ENCODE assay signal across 2 cellular contexts in the genomic region with DNA sequence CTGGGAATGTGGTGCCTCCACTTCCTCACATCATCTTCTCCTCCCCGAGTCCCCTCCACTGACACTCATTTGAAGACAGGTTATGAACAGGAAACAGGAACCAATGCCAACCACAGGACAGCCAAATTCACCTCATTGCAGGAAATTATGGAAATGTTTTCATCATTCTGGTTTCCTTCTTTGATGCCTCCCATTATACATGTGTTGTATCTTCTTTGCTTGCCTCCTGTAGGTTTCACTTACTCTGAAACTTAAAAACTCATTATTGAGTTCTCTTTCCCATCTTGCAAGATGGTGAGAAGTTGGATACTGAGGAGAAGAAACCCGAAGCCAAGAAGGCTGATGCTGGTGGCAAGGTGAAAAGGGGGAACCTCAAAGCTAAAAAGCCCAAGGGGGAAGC.
TF ChIP-seq lines count a peak whose summit lies in the region.

No MANE protein-coding gene starts in this region.

TF ChIP-seq in IMR-90, 13 proteins besides CTCF, POLR2A, EP300 and RAD21:
- no peak for TF ChIP-seq RFX5 (IDR thresholded peaks at IDR 0.05; ENCODE audit: low read depth, low read length)
- TF ChIP-seq BHLHE40 (IDR thresholded peaks at IDR 0.05; ENCODE audit: low read depth, low read length) = no peak
- TF ChIP-seq NFE2L2 (IDR thresholded peaks at IDR 0.05; ENCODE audit: low read depth, low read length) = no peak
- no peak for TF ChIP-seq CHD1 (IDR thresholded peaks at IDR 0.05; ENCODE audit: low read depth, low read length)
- TF ChIP-seq RCOR1 (IDR thresholded peaks at IDR 0.05; ENCODE audit: insufficient replicate concordance, low read length) = no peak
- no peak for TF ChIP-seq SMC3 (IDR thresholded peaks at IDR 0.05; ENCODE audit: low read depth, low read length)
- no peak for TF ChIP-seq MAZ (IDR thresholded peaks at IDR 0.05; ENCODE audit: borderline replicate concordance, low read depth, low read length)
- TF ChIP-seq, protein P1, sequence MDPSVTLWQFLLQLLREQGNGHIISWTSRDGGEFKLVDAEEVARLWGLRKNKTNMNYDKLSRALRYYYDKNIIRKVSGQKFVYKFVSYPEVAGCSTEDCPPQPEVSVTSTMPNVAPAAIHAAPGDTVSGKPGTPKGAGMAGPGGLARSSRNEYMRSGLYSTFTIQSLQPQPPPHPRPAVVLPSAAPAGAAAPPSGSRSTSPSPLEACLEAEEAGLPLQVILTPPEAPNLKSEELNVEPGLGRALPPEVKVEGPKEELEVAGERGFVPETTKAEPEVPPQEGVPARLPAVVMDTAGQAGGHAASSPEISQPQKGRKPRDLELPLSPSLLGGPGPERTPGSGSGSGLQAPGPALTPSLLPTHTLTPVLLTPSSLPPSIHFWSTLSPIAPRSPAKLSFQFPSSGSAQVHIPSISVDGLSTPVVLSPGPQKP (IDR thresholded peaks at IDR 0.05; ENCODE audit: borderline replicate concordance, low read depth, low read length) = no peak
- no peak for TF ChIP-seq MXI1 (IDR thresholded peaks at IDR 0.05; ENCODE audit: borderline replicate concordance, low read depth, low read length)
- TF ChIP-seq MAFK (IDR thresholded peaks at IDR 0.05; ENCODE audit: low read depth, low read length) = no peak

TF ChIP-seq in SK-N-SH treated with all-trans-retinoic acid at 6 μM for 48 hours, 23 proteins besides CTCF, POLR2A, EP300 and RAD21:
- TF ChIP-seq ZC3H10 (CRISPR knock-in tag; IDR thresholded peaks at IDR 0.05) (no peak), GLIS3 (CRISPR knock-in tag; IDR thresholded peaks at IDR 0.05) (no peak), ZNF565 (CRISPR knock-in tag; conservative IDR thresholded peaks at IDR 0.05; ENCODE audit: low read depth) (no peak), PPARA (CRISPR knock-in tag; IDR thresholded peaks at IDR 0.05; ENCODE audit: borderline replicate concordance) (no peak)
- TF ChIP-seq, protein P2, sequence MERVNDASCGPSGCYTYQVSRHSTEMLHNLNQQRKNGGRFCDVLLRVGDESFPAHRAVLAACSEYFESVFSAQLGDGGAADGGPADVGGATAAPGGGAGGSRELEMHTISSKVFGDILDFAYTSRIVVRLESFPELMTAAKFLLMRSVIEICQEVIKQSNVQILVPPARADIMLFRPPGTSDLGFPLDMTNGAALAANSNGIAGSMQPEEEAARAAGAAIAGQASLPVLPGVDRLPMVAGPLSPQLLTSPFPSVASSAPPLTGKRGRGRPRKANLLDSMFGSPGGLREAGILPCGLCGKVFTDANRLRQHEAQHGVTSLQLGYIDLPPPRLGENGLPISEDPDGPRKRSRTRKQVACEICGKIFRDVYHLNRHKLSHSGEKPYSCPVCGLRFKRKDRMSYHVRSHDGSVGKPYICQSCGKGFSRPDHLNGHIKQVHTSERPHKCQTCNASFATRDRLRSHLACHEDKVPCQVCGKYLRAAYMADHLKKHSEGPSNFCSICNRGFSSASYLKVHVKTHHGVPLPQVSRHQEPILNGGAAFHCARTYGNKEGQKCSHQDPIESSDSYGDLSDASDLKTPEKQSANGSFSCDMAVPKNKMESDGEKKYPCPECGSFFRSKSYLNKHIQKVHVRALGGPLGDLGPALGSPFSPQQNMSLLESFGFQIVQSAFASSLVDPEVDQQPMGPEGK (CRISPR knock-in tag; IDR thresholded peaks at IDR 0.05; ENCODE audit: borderline replicate concordance) = no peak
